1 cellular context compared by ENCODE assay signal in the genomic region with DNA sequence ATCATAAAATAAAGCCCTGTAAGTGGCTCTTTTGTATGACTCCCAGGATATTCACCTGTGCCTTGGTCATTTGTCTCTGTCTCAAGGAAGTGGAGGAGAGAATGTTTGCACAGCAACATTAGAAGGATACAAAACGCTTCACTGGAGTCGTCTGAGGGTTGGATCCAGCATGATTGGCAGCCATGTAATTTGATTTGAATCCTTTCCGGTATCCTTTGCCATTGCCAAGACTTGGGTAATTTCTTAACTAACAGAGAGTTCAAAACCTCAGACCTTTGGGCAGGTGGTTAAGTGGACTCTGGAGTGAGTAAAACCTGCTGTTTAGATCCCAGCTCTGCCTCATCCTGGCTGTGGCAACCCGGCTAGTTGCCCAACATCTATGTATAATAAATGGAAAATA.
TF ChIP-seq lines count a peak whose summit lies in the region.

No MANE protein-coding gene starts in this region.

TF ChIP-seq in GM23338, 12 proteins besides CTCF, POLR2A, EP300 and RAD21 (continued from another document):
- TF ChIP-seq ETS1 (IDR thresholded peaks at IDR 0.05) (no peak), NANOG (IDR thresholded peaks at IDR 0.05; ENCODE audit: borderline replicate concordance) (no peak), POLR2AphosphoS5 (IDR thresholded peaks at IDR 0.05; ENCODE audit: low read depth) (no peak), ZNF462 (CRISPR knock-in tag; IDR thresholded peaks at IDR 0.05) (no peak)
